Comparison of ENCODE assay signal across 16 cellular contexts in the genomic region with DNA sequence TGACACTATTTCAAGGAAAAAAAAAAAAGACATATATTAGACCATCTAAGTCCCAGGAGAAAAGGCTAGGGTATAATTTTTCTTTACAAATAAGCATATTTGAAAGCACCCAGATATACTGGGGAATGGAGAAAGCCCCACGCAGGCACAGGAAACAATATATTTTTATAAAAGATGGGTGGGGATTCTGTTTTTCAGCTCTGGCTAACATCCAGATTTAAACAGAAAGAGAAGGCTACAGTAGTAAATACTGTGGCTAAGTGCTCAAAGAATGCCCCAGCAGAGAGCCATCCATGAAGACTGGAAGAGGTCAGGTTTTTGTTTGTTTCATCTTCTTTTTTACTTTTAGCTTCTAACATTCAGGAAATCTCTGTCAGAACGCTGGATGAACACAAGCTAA. TPM values are rescaled to one million over a fixed set of nuclear protein-coding genes. Genes with fewer than 3 reads are reported as not detected.
A peak's percentile ranks its signal among the peaks of the same experiment; 100 is the strongest.
DNase-seq lines count a peak whose midpoint lies in the region; ATAC-seq and TF ChIP-seq lines count a peak whose summit lies in the region.
"Had no signal": no experiment of that assay in that cellular context is flagged by ENCODE, and none has a peak within 500 bp of the region (broad histone marks: within the 10 kb centered on the region; RNA-seq: fewer than 3 reads in every experiment).

No MANE protein-coding gene starts in this region.

- peaks cover 50% of the 10 kb centered on the region for H3K36me3 Mint-ChIP-seq in activated naive CD8-positive, alpha-beta T cell
- peaks cover 70% of the 10 kb centered on the region for H3K36me3 Mint-ChIP-seq in activated naive CD8-positive, alpha-beta T cell treated with anti-CD3 and anti-CD28 coated beads, Interleukin-2, amount 50 U/mL, for 24 hours (ENCODE audit: low read depth)
- peaks cover 81% of the 10 kb centered on the region for H3K36me3 Mint-ChIP-seq in endodermal cell (ENCODE audit: low read depth)
- peaks cover 51 to 71% of the 10 kb centered on the region in 2 donors for H3K36me3 Mint-ChIP-seq in stimulated activated naive B cell treated with anti-CD40 and anti-IgM and Interleukin-4, amounts not matched to agents 10 μg/mL and 1 μg/mL and 100 μg/mL, for 72 hours

- H3K27ac ChIP-seq in PC-3 (ENCODE audit: low read length), result no peak overlapping the region
- no peak overlapping the region for H3K27ac ChIP-seq in endodermal cell (ENCODE audit: low read depth, low read length)
- H3K27ac ChIP-seq: GM23248 had no signal

- H3K27me3 ChIP-seq in PC-3 (ENCODE audit: low read length), result no peaks in the 10 kb centered on the region
- no peaks in the 10 kb centered on the region for H3K27me3 ChIP-seq in endodermal cell (ENCODE audit: control insufficient read depth, insufficient read depth, low read length, poor library complexity, severe bottlenecking)

- peak overlapping the region; percentile 4; the same call in 1 of the 2 replicates for H3K4me3 ChIP-seq in PC-3 (ENCODE audit: low read length)
- peak overlapping the region; percentile 56 for H3K4me3 ChIP-seq in endodermal cell (ENCODE audit: low read length)
- H3K4me3 ChIP-seq: GM12878, GM23248 had no signal

- no peaks in the 10 kb centered on the region for H4K20me1 ChIP-seq in PC-3 (ENCODE audit: low read length)

- H3K27ac Mint-ChIP-seq in activated naive CD8-positive, alpha-beta T cell, result peak overlapping the region; percentile 78
- no peak overlapping the region for H3K27ac Mint-ChIP-seq in activated naive CD8-positive, alpha-beta T cell treated with anti-CD3 and anti-CD28 coated beads, Interleukin-2, amount 50 U/mL, for 24 hours
- no peak overlapping the region for H3K27ac Mint-ChIP-seq in endodermal cell
- H3K27ac Mint-ChIP-seq in stimulated activated naive B cell treated with anti-CD40 and anti-IgM and Interleukin-4, amounts not matched to agents 10 μg/mL and 1 μg/mL and 100 μg/mL, for 72 hours, result peak overlapping the region; percentile 9
- H3K27ac Mint-ChIP-seq: B cell had no signal

- H3K4me2 ChIP-seq in PC-3 (ENCODE audit: low read length), result no peak overlapping the region

- intact Hi-C loops in PC-3 (cut with micrococcal nuclease) (no loop called here), cardiac septum (cut with DNase I) (no loop called here)

- CTCF ChIA-PET in PC-3 (lab: Charles Lee), result no interaction called here

- H3K4me3 Mint-ChIP-seq in activated naive CD8-positive, alpha-beta T cell, result peak overlapping the region; percentile 50
- H3K4me3 Mint-ChIP-seq in activated naive CD8-positive, alpha-beta T cell treated with anti-CD3 and anti-CD28 coated beads, Interleukin-2, amount 50 U/mL, for 24 hours, result no peak overlapping the region
- no peak overlapping the region for H3K4me3 Mint-ChIP-seq in endodermal cell
- H3K4me3 Mint-ChIP-seq in stimulated activated naive B cell treated with anti-CD40 and anti-IgM and Interleukin-4, amounts not matched to agents 10 μg/mL and 1 μg/mL and 100 μg/mL, for 72 hours, result no peak overlapping the region
- H3K4me3 Mint-ChIP-seq: B cell had no signal

- H3K27me3 Mint-ChIP-seq in activated naive CD8-positive, alpha-beta T cell, result no peaks in the 10 kb centered on the region
- no peaks in the 10 kb centered on the region for H3K27me3 Mint-ChIP-seq in activated naive CD8-positive, alpha-beta T cell treated with anti-CD3 and anti-CD28 coated beads, Interleukin-2, amount 50 U/mL, for 24 hours
- H3K27me3 Mint-ChIP-seq in endodermal cell (ENCODE audit: insufficient read depth), result no peaks in the 10 kb centered on the region
- H3K27me3 Mint-ChIP-seq in stimulated activated naive B cell treated with anti-CD40 and anti-IgM and Interleukin-4, amounts not matched to agents 10 μg/mL and 1 μg/mL and 100 μg/mL, for 72 hours, result no peaks in the 10 kb centered on the region
- H3K27me3 Mint-ChIP-seq: B cell had no signal

- peaks cover 85% of the 10 kb centered on the region for H3K36me3 ChIP-seq in PC-3 (ENCODE audit: low read depth, low read length)
- H3K36me3 ChIP-seq in endodermal cell (ENCODE audit: control insufficient read depth, insufficient read depth, low read length), result peaks cover 71% of the 10 kb centered on the region

- peaks cover 26% of the 10 kb centered on the region; the same call in 1 of the 2 replicates for H3K79me2 ChIP-seq in PC-3 (ENCODE audit: low read length)

- H3K9me3 Mint-ChIP-seq in activated naive CD8-positive, alpha-beta T cell (ENCODE audit: low read depth), result peaks cover 12% of the 10 kb centered on the region
- peaks cover 41% of the 10 kb centered on the region for H3K9me3 Mint-ChIP-seq in activated naive CD8-positive, alpha-beta T cell treated with anti-CD3 and anti-CD28 coated beads, Interleukin-2, amount 50 U/mL, for 24 hours
- peaks cover 94% of the 10 kb centered on the region for H3K9me3 Mint-ChIP-seq in endodermal cell
- peaks cover 22 to 28% of the 10 kb centered on the region in 2 donors for H3K9me3 Mint-ChIP-seq in stimulated activated naive B cell treated with anti-CD40 and anti-IgM and Interleukin-4, amounts not matched to agents 10 μg/mL and 1 μg/mL and 100 μg/mL, for 72 hours

- H3F3A ChIP-seq in PC-3 (ENCODE audit: low read length, unreplicated experiment), result no peaks in the 10 kb centered on the region

- no peak for ATAC-seq in activated naive CD8-positive, alpha-beta T cell treated with anti-CD3 and anti-CD28 coated beads, Interleukin-2, amount 50 U/mL, for 24 hours
- ATAC-seq in PC-3 (no peak), HG03280 (IDR thresholded peaks at IDR 0.05; ENCODE audit: unreplicated experiment) (no peak), GM21526 (IDR thresholded peaks at IDR 0.05; ENCODE audit: low FRiP score, unreplicated experiment) (no peak)
- no peak for ATAC-seq in stimulated activated naive B cell treated with anti-CD40 and anti-IgM and Interleukin-4, amounts not matched to agents 10 μg/mL and 1 μg/mL and 100 μg/mL, for 72 hours (replicated peaks)
- ATAC-seq: GM12878, HCT116 had no signal

- H3K4me1 ChIP-seq in PC-3 (ENCODE audit: insufficient read depth, low read length) (no peaks in the 10 kb centered on the region), endodermal cell (ENCODE audit: control insufficient read depth, insufficient read depth, low read length) (no peaks in the 10 kb centered on the region)

- H3K9me2 ChIP-seq in PC-3 (replicated peaks; ENCODE audit: low read length), result no peaks in the 10 kb centered on the region

- TF ChIP-seq CTCF in PC-3 (conservative IDR thresholded peaks at IDR 0.05; ENCODE audit: low read depth, low read length), result no peak
- no peak for TF ChIP-seq CTCF in endodermal cell (conservative IDR thresholded peaks at IDR 0.05)

- H3K9me3 ChIP-seq in PC-3 (ENCODE audit: low read length) (peaks cover 70% of the 10 kb centered on the region), endodermal cell (ENCODE audit: control insufficient read depth, low read length) (peaks cover 94% of the 10 kb centered on the region)

- peaks cover 55% of the 10 kb centered on the region for H3K4me1 Mint-ChIP-seq in activated naive CD8-positive, alpha-beta T cell (ENCODE audit: low read depth)
- H3K4me1 Mint-ChIP-seq in activated naive CD8-positive, alpha-beta T cell treated with anti-CD3 and anti-CD28 coated beads, Interleukin-2, amount 50 U/mL, for 24 hours, result peaks cover 29% of the 10 kb centered on the region
- H3K4me1 Mint-ChIP-seq in endodermal cell, result no peaks in the 10 kb centered on the region
- peaks cover 6 to 37% of the 10 kb centered on the region in 2 donors for H3K4me1 Mint-ChIP-seq in stimulated activated naive B cell treated with anti-CD40 and anti-IgM and Interleukin-4, amounts not matched to agents 10 μg/mL and 1 μg/mL and 100 μg/mL, for 72 hours

- H2AFZ ChIP-seq in PC-3 (ENCODE audit: low read length), result no peak overlapping the region
- H2AFZ ChIP-seq: GM23248 had no signal

- WGBS in endodermal cell (ENCODE audit: insufficient coverage in 1 of 2, insufficient read length in 1 of 2), 2 experiments, result 89 to 100% methylated on average over 2 of the region's 2 CpGs

- POLR2A ChIA-PET in PC-3 (lab: Charles Lee; ENCODE audit: unreplicated experiment), result no interaction called here

- H3K9ac ChIP-seq in PC-3 (ENCODE audit: low read length) (no peak overlapping the region), endodermal cell (ENCODE audit: extremely low read depth, low read length, poor library complexity, severe bottlenecking) (no peak overlapping the region)
- H3K9ac ChIP-seq: GM23248 had no signal

- DNase-seq in activated naive CD8-positive, alpha-beta T cell treated with anti-CD3 and anti-CD28 coated beads, Interleukin-2, amount 50 U/mL, for 24 hours, result no peak
- DNase-seq in PC-3, result no peak
- DNase-seq in endodermal cell, result no peak
- no peak for DNase-seq in stimulated activated naive B cell treated with anti-CD40 and anti-IgM and Interleukin-4, amounts not matched to agents 10 μg/mL and 1 μg/mL and 100 μg/mL, for 72 hours
- no peak for DNase-seq in cardiac septum (ENCODE audit: low spot score)
- DNase-seq: C1 segment of cervical spinal cord, Calu3, DMS79, GM23248 had no signal

- BruUV-seq in PC-3 (replicated peaks; lab: Mats Ljungman, UMichigan), result no TSS peak

RNA-seq across cellular contexts. Expression of gene ZNF44, which starts 16.0 kb away (rescaled TPM):
- total RNA-seq in PC-3 (2014; rRNA removed), result 3.0 and 8.2 TPM in 2 replicates
- total RNA-seq in endodermal cell, result 1 to 10 TPM; 9.5 TPM
- polyA plus RNA-seq in endodermal cell (2013, experiment 1 of 2), result 5.7 TPM
- polyA plus RNA-seq in endodermal cell (2013, experiment 2 of 2), result 5.1 TPM
- 10.8 TPM for total RNA-seq in cardiac septum

RNA-seq across cellular contexts. Expression of gene ZNF563, which starts 54.7 kb away (rescaled TPM):
- total RNA-seq in PC-3 (2014; rRNA removed) (1.1 and 2.1 TPM in 2 replicates), endodermal cell (1 to 10 TPM; 2.2 to 3.1 TPM), cardiac septum (3.7 TPM)
- polyA plus RNA-seq in endodermal cell (2013, experiment 1 of 2), result 1.7 TPM
- polyA plus RNA-seq in endodermal cell (2013, experiment 2 of 2), result 1.3 TPM
- total RNA-seq: A172 had no signal

Comparison
In these comparisons a context has a peak if more than half of its experiments do, and no peak if none do; other contexts are left out.
1. H3K27ac Mint-ChIP-seq: peak in activated naive CD8-positive, alpha-beta T cell (single experiment) and stimulated activated naive B cell treated with anti-CD40 and anti-IgM and Interleukin-4, amounts not matched to agents 10 μg/mL and 1 μg/mL and 100 μg/mL, for 72 hours (single experiment); none in activated naive CD8-positive, alpha-beta T cell treated with anti-CD3 and anti-CD28 coated beads, Interleukin-2, amount 50 U/mL, for 24 hours (single experiment) and endodermal cell (single experiment).